In genomic region chr18:11850821-11851155, GRCh38 we compare ENCODE assay signal across 2 cellular contexts.
TF ChIP-seq lines count a peak whose summit lies in the region.

No MANE protein-coding gene starts in this region.

TF ChIP-seq in GM23338, 12 proteins besides CTCF, POLR2A, EP300 and RAD21:
- TF ChIP-seq CREB1 (CRISPR knock-in tag; IDR thresholded peaks at IDR 0.05; ENCODE audit: low read depth) (no peak), REST (IDR thresholded peaks at IDR 0.05; ENCODE audit: unreplicated experiment) (no peak), EZH2 (IDR thresholded peaks at IDR 0.05; ENCODE audit: low read depth, unreplicated experiment) (no peak), ZNF331 (CRISPR knock-in tag; IDR thresholded peaks at IDR 0.05; ENCODE audit: low read depth) (no peak), ZNF114 (CRISPR knock-in tag; IDR thresholded peaks at IDR 0.05) (no peak), NANOG (IDR thresholded peaks at IDR 0.05; ENCODE audit: borderline replicate concordance) (no peak), JUNB (IDR thresholded peaks at IDR 0.05; ENCODE audit: unreplicated experiment) (no peak), STAT1 (IDR thresholded peaks at IDR 0.05; ENCODE audit: unreplicated experiment) (no peak), POLR2AphosphoS5 (IDR thresholded peaks at IDR 0.05; ENCODE audit: low read depth) (no peak), EZH2phosphoT487 (IDR thresholded peaks at IDR 0.05; ENCODE audit: unreplicated experiment) (no peak)
- TF ChIP-seq, protein P1, sequence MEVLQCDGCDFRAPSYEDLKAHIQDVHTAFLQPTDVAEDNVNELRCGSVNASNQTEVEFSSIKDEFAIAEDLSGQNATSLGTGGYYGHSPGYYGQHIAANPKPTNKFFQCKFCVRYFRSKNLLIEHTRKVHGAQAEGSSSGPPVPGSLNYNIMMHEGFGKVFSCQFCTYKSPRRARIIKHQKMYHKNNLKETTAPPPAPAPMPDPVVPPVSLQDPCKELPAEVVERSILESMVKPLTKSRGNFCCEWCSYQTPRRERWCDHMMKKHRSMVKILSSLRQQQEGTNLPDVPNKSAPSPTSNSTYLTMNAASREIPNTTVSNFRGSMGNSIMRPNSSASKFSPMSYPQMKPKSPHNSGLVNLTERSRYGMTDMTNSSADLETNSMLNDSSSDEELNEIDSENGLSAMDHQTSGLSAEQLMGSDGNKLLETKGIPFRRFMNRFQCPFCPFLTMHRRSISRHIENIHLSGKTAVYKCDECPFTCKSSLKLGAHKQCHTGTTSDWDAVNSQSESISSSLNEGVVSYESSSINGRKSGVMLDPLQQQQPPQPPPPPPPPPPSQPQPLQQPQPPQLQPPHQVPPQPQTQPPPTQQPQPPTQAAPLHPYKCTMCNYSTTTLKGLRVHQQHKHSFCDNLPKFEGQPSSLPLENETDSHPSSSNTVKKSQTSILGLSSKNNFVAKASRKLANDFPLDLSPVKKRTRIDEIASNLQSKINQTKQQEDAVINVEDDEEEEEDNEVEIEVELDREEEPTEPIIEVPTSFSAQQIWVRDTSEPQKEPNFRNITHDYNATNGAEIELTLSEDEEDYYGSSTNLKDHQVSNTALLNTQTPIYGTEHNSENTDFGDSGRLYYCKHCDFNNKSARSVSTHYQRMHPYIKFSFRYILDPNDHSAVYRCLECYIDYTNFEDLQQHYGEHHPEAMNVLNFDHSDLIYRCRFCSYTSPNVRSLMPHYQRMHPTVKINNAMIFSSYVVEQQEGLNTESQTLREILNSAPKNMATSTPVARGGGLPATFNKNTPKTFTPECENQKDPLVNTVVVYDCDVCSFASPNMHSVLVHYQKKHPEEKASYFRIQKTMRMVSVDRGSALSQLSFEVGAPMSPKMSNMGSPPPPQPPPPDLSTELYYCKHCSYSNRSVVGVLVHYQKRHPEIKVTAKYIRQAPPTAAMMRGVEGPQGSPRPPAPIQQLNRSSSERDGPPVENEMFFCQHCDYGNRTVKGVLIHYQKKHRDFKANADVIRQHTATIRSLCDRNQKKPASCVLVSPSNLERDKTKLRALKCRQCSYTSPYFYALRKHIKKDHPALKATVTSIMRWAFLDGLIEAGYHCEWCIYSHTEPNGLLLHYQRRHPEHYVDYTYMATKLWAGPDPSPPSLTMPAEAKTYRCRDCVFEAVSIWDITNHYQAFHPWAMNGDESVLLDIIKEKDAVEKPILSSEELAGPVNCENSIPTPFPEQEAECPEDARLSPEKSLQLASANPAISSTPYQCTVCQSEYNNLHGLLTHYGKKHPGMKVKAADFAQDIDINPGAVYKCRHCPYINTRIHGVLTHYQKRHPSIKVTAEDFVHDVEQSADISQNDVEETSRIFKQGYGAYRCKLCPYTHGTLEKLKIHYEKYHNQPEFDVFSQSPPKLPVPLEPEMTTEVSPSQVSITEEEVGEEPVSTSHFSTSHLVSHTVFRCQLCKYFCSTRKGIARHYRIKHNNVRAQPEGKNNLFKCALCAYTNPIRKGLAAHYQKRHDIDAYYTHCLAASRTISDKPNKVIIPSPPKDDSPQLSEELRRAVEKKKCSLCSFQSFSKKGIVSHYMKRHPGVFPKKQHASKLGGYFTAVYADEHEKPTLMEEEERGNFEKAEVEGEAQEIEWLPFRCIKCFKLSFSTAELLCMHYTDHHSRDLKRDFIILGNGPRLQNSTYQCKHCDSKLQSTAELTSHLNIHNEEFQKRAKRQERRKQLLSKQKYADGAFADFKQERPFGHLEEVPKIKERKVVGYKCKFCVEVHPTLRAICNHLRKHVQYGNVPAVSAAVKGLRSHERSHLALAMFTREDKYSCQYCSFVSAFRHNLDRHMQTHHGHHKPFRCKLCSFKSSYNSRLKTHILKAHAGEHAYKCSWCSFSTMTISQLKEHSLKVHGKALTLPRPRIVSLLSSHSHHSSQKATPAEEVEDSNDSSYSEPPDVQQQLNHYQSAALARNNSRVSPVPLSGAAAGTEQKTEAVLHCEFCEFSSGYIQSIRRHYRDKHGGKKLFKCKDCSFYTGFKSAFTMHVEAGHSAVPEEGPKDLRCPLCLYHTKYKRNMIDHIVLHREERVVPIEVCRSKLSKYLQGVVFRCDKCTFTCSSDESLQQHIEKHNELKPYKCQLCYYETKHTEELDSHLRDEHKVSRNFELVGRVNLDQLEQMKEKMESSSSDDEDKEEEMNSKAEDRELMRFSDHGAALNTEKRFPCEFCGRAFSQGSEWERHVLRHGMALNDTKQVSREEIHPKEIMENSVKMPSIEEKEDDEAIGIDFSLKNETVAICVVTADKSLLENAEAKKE (CRISPR knock-in tag; IDR thresholded peaks at IDR 0.05) = no peak
- TF ChIP-seq, protein P2, sequence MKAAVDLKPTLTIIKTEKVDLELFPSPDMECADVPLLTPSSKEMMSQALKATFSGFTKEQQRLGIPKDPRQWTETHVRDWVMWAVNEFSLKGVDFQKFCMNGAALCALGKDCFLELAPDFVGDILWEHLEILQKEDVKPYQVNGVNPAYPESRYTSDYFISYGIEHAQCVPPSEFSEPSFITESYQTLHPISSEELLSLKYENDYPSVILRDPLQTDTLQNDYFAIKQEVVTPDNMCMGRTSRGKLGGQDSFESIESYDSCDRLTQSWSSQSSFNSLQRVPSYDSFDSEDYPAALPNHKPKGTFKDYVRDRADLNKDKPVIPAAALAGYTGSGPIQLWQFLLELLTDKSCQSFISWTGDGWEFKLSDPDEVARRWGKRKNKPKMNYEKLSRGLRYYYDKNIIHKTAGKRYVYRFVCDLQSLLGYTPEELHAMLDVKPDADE (IDR thresholded peaks at IDR 0.05) = no peak

TF ChIP-seq in GM12878, 131 proteins besides CTCF, POLR2A, EP300 and RAD21:
- TF ChIP-seq BMI1 (IDR thresholded peaks at IDR 0.05; ENCODE audit: borderline replicate concordance) (0 out of 2 replicates have a peak, but pooled peaks have one; percentile 17), SRF (IDR thresholded peaks at IDR 0.05; ENCODE audit: low read depth in 2 of 2, low read length in 2 of 2) (no peak), MTA3 (IDR thresholded peaks at IDR 0.05; ENCODE audit: borderline replicate concordance, low read length) (peak; percentile 22; the same call in 1 of the 2 replicates)
